In genomic region chr5:1789838-1790462, GRCh38 we compare ENCODE assay signal across 8 cellular contexts. TPM values are rescaled to one million over a fixed set of nuclear protein-coding genes. Genes with fewer than 3 reads are reported as not detected.
A peak's percentile ranks its signal among the peaks of the same experiment; 100 is the strongest.
DNase-seq lines count a peak whose midpoint lies in the region; ATAC-seq lines count a peak whose summit lies in the region.

No MANE protein-coding gene starts in this region.

- CTCF ChIA-PET in T-cell (lab: Charles Lee), result no interaction called here

- intact Hi-C loops in cardiac septum (cut with DNase I), result no loop called here
- intact Hi-C loops in Right ventricle myocardium inferior (cut with DNase I), result no loop called here

- DNase-seq in cardiac septum (ENCODE audit: low spot score), result peak; percentile 74
- no peak for DNase-seq in Right ventricle myocardium inferior (ENCODE audit: missing footprints)
- no peak for DNase-seq in T-cell
- DNase-seq in fibroblast of the conjunctiva (ENCODE audit: low read depth), result peak; percentile 24
- DNase-seq in stimulated activated naive CD8-positive, alpha-beta T cell treated with anti-CD3 and anti-CD28 coated beads, Interleukin-15, amount 100 ng/mL, for 72 hours, result no peak
- DNase-seq in NCI-H128 (lab: John Stamatoyannopoulos, UW; ENCODE audit: unreplicated experiment), result no peak
- DNase-seq in NCI-H187 (lab: John Stamatoyannopoulos, UW), result no peak
- no peak for DNase-seq in NCI-H1694 treated with DMSO at 0.1 percent for 48 hours (lab: John Stamatoyannopoulos, UW)

- peaks cover 49 to 57% (median 57%) of the 10 kb centered on the region in 3 donors for H3K4me1 Mint-ChIP-seq in T-cell
- peaks cover 91% of the 10 kb centered on the region for H3K4me1 Mint-ChIP-seq in stimulated activated naive CD8-positive, alpha-beta T cell treated with anti-CD3 and anti-CD28 coated beads, Interleukin-15, amount 100 ng/mL, for 72 hours

- H3K27ac Mint-ChIP-seq in T-cell, result peak overlapping the region; percentile 82 to 86
- H3K27ac Mint-ChIP-seq in stimulated activated naive CD8-positive, alpha-beta T cell treated with anti-CD3 and anti-CD28 coated beads, Interleukin-15, amount 100 ng/mL, for 72 hours, result no peak overlapping the region

- H3K4me3 Mint-ChIP-seq in T-cell, result peak overlapping the region in 1 of 3 donors; percentile 37
- peak overlapping the region; percentile 6 to 25 for H3K4me3 Mint-ChIP-seq in stimulated activated naive CD8-positive, alpha-beta T cell treated with anti-CD3 and anti-CD28 coated beads, Interleukin-15, amount 100 ng/mL, for 72 hours

- ATAC-seq in Right ventricle myocardium inferior (no peak), T-cell (replicated peaks in 1 of 4) (no peak)
- no peak for ATAC-seq in stimulated activated naive CD8-positive, alpha-beta T cell treated with anti-CD3 and anti-CD28 coated beads, Interleukin-15, amount 100 ng/mL, for 72 hours

- H3K36me3 Mint-ChIP-seq in T-cell, result no peaks in the 10 kb centered on the region

- no peaks in the 10 kb centered on the region for H3K27me3 Mint-ChIP-seq in T-cell
- H3K27me3 Mint-ChIP-seq in stimulated activated naive CD8-positive, alpha-beta T cell treated with anti-CD3 and anti-CD28 coated beads, Interleukin-15, amount 100 ng/mL, for 72 hours, result no peaks in the 10 kb centered on the region

- POLR2A ChIA-PET in T-cell (lab: Charles Lee), result no interaction called here

- H3K9me3 Mint-ChIP-seq in T-cell, result no peaks in the 10 kb centered on the region
- no peaks in the 10 kb centered on the region for H3K9me3 Mint-ChIP-seq in stimulated activated naive CD8-positive, alpha-beta T cell treated with anti-CD3 and anti-CD28 coated beads, Interleukin-15, amount 100 ng/mL, for 72 hours

RNA-seq across cellular contexts. Expression of gene MRPL36, which starts 9.7 kb away (rescaled TPM):
- total RNA-seq in cardiac septum (43.2 TPM), Right ventricle myocardium inferior (62.3 TPM), T-cell (10 to 100 TPM; 10.6 to 32.5 (median 29.8) TPM)

RNA-seq across cellular contexts. Expression of gene NDUFS6, which starts 11.3 kb away (rescaled TPM):
- 78.6 TPM for total RNA-seq in cardiac septum
- total RNA-seq in Right ventricle myocardium inferior, result 134 TPM
- total RNA-seq in T-cell, result 10 to 100 TPM; 16.4 to 21.7 (median 18.8) TPM

Comparison
In these comparisons a context has a peak if more than half of its experiments do, and no peak if none do; other contexts are left out.
1. DNase-seq: peak in cardiac septum (single experiment) and fibroblast of the conjunctiva (single experiment); none in Right ventricle myocardium inferior (single experiment), T-cell (0 of 34), stimulated activated naive CD8-positive, alpha-beta T cell treated with anti-CD3 and anti-CD28 coated beads, Interleukin-15, amount 100 ng/mL, for 72 hours (0 of 2), NCI-H128 (single experiment), NCI-H187 (0 of 2) and NCI-H1694 treated with DMSO at 0.1 percent for 48 hours (single experiment).
2. H3K27ac Mint-ChIP-seq: peak in T-cell (2 of 2); none in stimulated activated naive CD8-positive, alpha-beta T cell treated with anti-CD3 and anti-CD28 coated beads, Interleukin-15, amount 100 ng/mL, for 72 hours (0 of 2).